Comparison of ENCODE assay signal across 8 cellular contexts in genomic region chr16:74226361-74226979, GRCh38.
DNase-seq lines count a peak whose midpoint lies in the region; ATAC-seq and TF ChIP-seq lines count a peak whose summit lies in the region.

No MANE protein-coding gene starts in this region.

- no peaks in the 10 kb centered on the region for H4K20me1 ChIP-seq in DND-41 (ENCODE audit: insufficient read depth, low read length)

- H3K4me3 ChIP-seq in DND-41 (ENCODE audit: low read depth in 1 of 2, low read length in 2 of 2) (no peak overlapping the region), astrocyte of the spinal cord (ENCODE audit: low read depth, low read length) (no peak overlapping the region), mesendoderm (ENCODE audit: low read length) (no peak overlapping the region)

- H3K36me3 ChIP-seq in DND-41 (ENCODE audit: insufficient read depth, low read length): no peaks in the 10 kb centered on the region
- H3K36me3 ChIP-seq in mesendoderm (ENCODE audit: control insufficient read depth, insufficient read depth, low read length): no peaks in the 10 kb centered on the region

- H2BK5ac ChIP-seq in mesendoderm (ENCODE audit: low read length): no peak overlapping the region

- ATAC-seq in DND-41 (ENCODE audit: insufficient read depth, low read depth) (0 out of 3 replicates have a peak, but pooled peaks have one; percentile 39), GM21786 (IDR thresholded peaks at IDR 0.05; ENCODE audit: unreplicated experiment) (no peak)
- no peak for ATAC-seq in effector memory CD8-positive, alpha-beta T cell (replicated peaks)

- H3K27me3 Mint-ChIP-seq in effector memory CD8-positive, alpha-beta T cell: peaks cover 32 to 60% of the 10 kb centered on the region in 2 donors

- peak; percentile 73 for TF ChIP-seq CTCF in DND-41 (IDR thresholded peaks at IDR 0.05; ENCODE audit: borderline replicate concordance, extremely low read depth, low read length, poor library complexity, severe bottlenecking)
- TF ChIP-seq CTCF in astrocyte of the spinal cord (IDR thresholded peaks at IDR 0.05; ENCODE audit: low read depth, low read length): peak; percentile 49

- no peak overlapping the region for H3K27ac Mint-ChIP-seq in effector memory CD8-positive, alpha-beta T cell

- H3K9me3 Mint-ChIP-seq in effector memory CD8-positive, alpha-beta T cell: no peaks in the 10 kb centered on the region

- in situ Hi-C loops in astrocyte of the spinal cord (cut with HindIII; ENCODE audit: low sequenced_read_pairs): no loop called here

- DNase-seq in DND-41 (no peak), Kasumi-1 (lab: John Stamatoyannopoulos, UW) (peak; percentile 34 to 47), astrocyte of the spinal cord (ENCODE audit: low read depth, low spot score) (peak; percentile 25), mesendoderm (peak; percentile 49), germinal center (ENCODE audit: low spot score) (no peak), occipital lobe (lab: John Stamatoyannopoulos, UW) (no peak)
- DNase-seq in effector memory CD8-positive, alpha-beta T cell: no peak

- H3K4me3 Mint-ChIP-seq in effector memory CD8-positive, alpha-beta T cell: no peak overlapping the region

- H3K9ac ChIP-seq in DND-41 (ENCODE audit: low read depth, low read length) (no peak overlapping the region), mesendoderm (ENCODE audit: low read length) (no peak overlapping the region)

- no peak overlapping the region for H4K8ac ChIP-seq in mesendoderm (ENCODE audit: low read depth, low read length)

- no peak overlapping the region for H2AK5ac ChIP-seq in mesendoderm (ENCODE audit: low read length)

- peaks cover 11% of the 10 kb centered on the region; the same call in 1 of the 2 replicates for H3K4me1 ChIP-seq in DND-41 (ENCODE audit: insufficient read depth, low read length)
- H3K4me1 ChIP-seq in mesendoderm (ENCODE audit: control insufficient read depth, low read depth, low read length): no peaks in the 10 kb centered on the region

- peak overlapping the region; percentile 44 for H3K56ac ChIP-seq in mesendoderm (ENCODE audit: low read length)

- no peak overlapping the region for H3K23ac ChIP-seq in mesendoderm (ENCODE audit: low read length)

- no peaks in the 10 kb centered on the region for H3K79me2 ChIP-seq in DND-41 (ENCODE audit: insufficient read depth, low read length)
- no peaks in the 10 kb centered on the region for H3K79me2 ChIP-seq in mesendoderm (ENCODE audit: control insufficient read depth, insufficient read depth, low read length)

- WGBS in mesendoderm (ENCODE audit: extremely low coverage, insufficient coverage, low lambda C conversion rate): no CpG with 5 or more reads among the region's 6 CpGs

- H3K4me1 Mint-ChIP-seq in effector memory CD8-positive, alpha-beta T cell (ENCODE audit: low read depth in 2 of 2): no peaks in the 10 kb centered on the region

- H3K27me3 ChIP-seq in DND-41 (ENCODE audit: insufficient read depth, low read length, poor library complexity): no peaks in the 10 kb centered on the region
- no peaks in the 10 kb centered on the region for H3K27me3 ChIP-seq in mesendoderm (ENCODE audit: insufficient read depth, low read length, poor library complexity)

- H3K4me2 ChIP-seq in DND-41 (ENCODE audit: insufficient read depth, low read length) (no peak overlapping the region), mesendoderm (ENCODE audit: low read length) (no peak overlapping the region)

- H3K36me3 Mint-ChIP-seq in effector memory CD8-positive, alpha-beta T cell (ENCODE audit: insufficient read depth): no peaks in the 10 kb centered on the region

- H3K27ac ChIP-seq in DND-41 (ENCODE audit: low read length) (0 out of 2 replicates have a peak overlapping the region, but pooled peaks have one; percentile 20), mesendoderm (ENCODE audit: low read depth, low read length) (no peak overlapping the region)

- peak overlapping the region; percentile 19 for H2BK15ac ChIP-seq in mesendoderm (replicated peaks; ENCODE audit: low read depth)

- H3K79me1 ChIP-seq in mesendoderm (ENCODE audit: low read length): no peaks in the 10 kb centered on the region

- no peaks in the 10 kb centered on the region for H3K9me3 ChIP-seq in DND-41 (ENCODE audit: insufficient read depth, low read length, severe bottlenecking)

- peak overlapping the region; percentile 33; the same call in 1 of the 2 replicates for H2AFZ ChIP-seq in DND-41 (ENCODE audit: low read depth, low read length)

- no peak overlapping the region for H3K4ac ChIP-seq in mesendoderm (ENCODE audit: low read depth, low read length)

- no peak overlapping the region for H2BK120ac ChIP-seq in mesendoderm (ENCODE audit: low read depth, low read length)

- no peak overlapping the region for H3K18ac ChIP-seq in mesendoderm (ENCODE audit: low read length)

- H4K5ac ChIP-seq in mesendoderm (ENCODE audit: low read length): no peak overlapping the region

Comparison
In these comparisons a context has a peak if more than half of its experiments do, and no peak if none do; other contexts are left out.
1. DNase-seq: peak in Kasumi-1 (2 of 2), astrocyte of the spinal cord (single experiment) and mesendoderm (single experiment); none in DND-41 (single experiment), germinal center (single experiment), occipital lobe (single experiment) and effector memory CD8-positive, alpha-beta T cell (0 of 3).